In the genomic region with DNA sequence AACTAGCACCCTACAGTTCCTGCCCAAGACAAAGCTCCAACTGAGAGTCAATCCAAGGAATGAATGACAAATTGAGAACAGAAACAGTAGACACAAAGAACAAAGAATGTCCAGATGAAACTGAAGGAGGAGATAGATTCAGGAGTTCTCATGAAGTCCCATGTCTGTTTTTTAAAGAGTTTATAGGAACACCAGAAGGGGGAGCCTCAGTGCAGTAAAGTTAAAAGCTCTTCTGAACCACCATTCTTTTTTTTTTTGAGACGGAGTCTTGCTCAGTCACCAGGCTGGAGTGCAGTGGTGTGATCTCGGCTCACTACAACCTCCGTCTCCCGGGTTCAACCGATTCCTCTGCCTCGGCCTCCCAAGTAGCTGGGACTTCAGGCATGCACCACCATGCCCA, we compare ENCODE assay signal across 1 cellular context.
TF ChIP-seq lines count a peak whose summit lies in the region.

No MANE protein-coding gene starts in this region.

TF ChIP-seq in GM23338, 12 proteins besides CTCF, POLR2A, EP300 and RAD21 (continued from another document):
- TF ChIP-seq, protein P1, sequence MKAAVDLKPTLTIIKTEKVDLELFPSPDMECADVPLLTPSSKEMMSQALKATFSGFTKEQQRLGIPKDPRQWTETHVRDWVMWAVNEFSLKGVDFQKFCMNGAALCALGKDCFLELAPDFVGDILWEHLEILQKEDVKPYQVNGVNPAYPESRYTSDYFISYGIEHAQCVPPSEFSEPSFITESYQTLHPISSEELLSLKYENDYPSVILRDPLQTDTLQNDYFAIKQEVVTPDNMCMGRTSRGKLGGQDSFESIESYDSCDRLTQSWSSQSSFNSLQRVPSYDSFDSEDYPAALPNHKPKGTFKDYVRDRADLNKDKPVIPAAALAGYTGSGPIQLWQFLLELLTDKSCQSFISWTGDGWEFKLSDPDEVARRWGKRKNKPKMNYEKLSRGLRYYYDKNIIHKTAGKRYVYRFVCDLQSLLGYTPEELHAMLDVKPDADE (IDR thresholded peaks at IDR 0.05) = no peak
- no peak for TF ChIP-seq STAT1 (IDR thresholded peaks at IDR 0.05; ENCODE audit: unreplicated experiment)
- TF ChIP-seq REST (IDR thresholded peaks at IDR 0.05; ENCODE audit: unreplicated experiment) = no peak
- no peak for TF ChIP-seq NANOG (IDR thresholded peaks at IDR 0.05; ENCODE audit: borderline replicate concordance)
TF ChIP-seq in GM23338: peak in this region for 0.
